8 cellular contexts compared by ENCODE assay signal in genomic region chr18:46071894-46072867, GRCh38. TPM values are rescaled to one million over a fixed set of nuclear protein-coding genes. Genes with fewer than 3 reads are reported as not detected.
DNase-seq lines count a peak whose midpoint lies in the region; ATAC-seq, FAIRE-seq and TF ChIP-seq lines count a peak whose summit lies in the region.

Gene PSTPIP2, minus strand, starts transcription at chr18:46072260. Its CDS starts 72 bp downstream, at chr18:46072188.

- TF ChIP-seq CTCF in AG10803 (conservative IDR thresholded peaks at IDR 0.05; ENCODE audit: low read length), result no peak
- no peak for TF ChIP-seq CTCF in astrocyte of the cerebellum (IDR thresholded peaks at IDR 0.05; ENCODE audit: low read depth, low read length, missing control alignments)

- no peaks in the 10 kb centered on the region for H3K27me3 ChIP-seq in skeletal muscle tissue (ENCODE audit: control insufficient read depth in 3 of 3, insufficient read depth in 3 of 3, low read length in 3 of 3)

- peak; percentile 66 for ATAC-seq in GM19372 (IDR thresholded peaks at IDR 0.05; ENCODE audit: low read depth, unreplicated experiment)
- ATAC-seq in HG03378 (IDR thresholded peaks at IDR 0.05; ENCODE audit: unreplicated experiment), result no peak

- no peak within 1 kb of the TSS for H3K27ac ChIP-seq in skeletal muscle tissue (ENCODE audit: low read depth, low read length)

- H3K4me3 ChIP-seq in AG10803 (ENCODE audit: low read length) (peak within 1 kb of the TSS; percentile 73), astrocyte of the cerebellum (ENCODE audit: low read depth, low read length) (peak within 1 kb of the TSS; percentile 52), iPS-11a (ENCODE audit: low read depth, low read length) (peak within 1 kb of the TSS; percentile 67), skeletal muscle tissue (ENCODE audit: low read length in 3 of 3) (peak within 1 kb of the TSS; percentile 75 to 77 (median 76))

- peak; percentile 55 for DNase-seq in AG10803 (ENCODE audit: low read depth)
- peak; percentile 50 for DNase-seq in HTR-8/SVneo (ENCODE audit: insufficient read length, low spot score)
- DNase-seq in T-helper 22 cell (ENCODE audit: low read depth), result peak; percentile 31
- no peak for DNase-seq in astrocyte of the cerebellum (ENCODE audit: low read depth)

- no peaks in the 10 kb centered on the region for H3K36me3 ChIP-seq in skeletal muscle tissue (ENCODE audit: control insufficient read depth in 3 of 3, insufficient read depth in 3 of 3, low read length in 3 of 3)

- no peaks in the 10 kb centered on the region for H3K9me3 ChIP-seq in skeletal muscle tissue (ENCODE audit: control insufficient read depth in 3 of 3, low read length in 3 of 3)

- in situ Hi-C loops in astrocyte of the cerebellum (cut with HindIII; ENCODE audit: low sequenced_read_pairs), result no loop called here

- H3K4me1 ChIP-seq in skeletal muscle tissue (ENCODE audit: control insufficient read depth in 3 of 3, insufficient read depth in 3 of 3, low read length in 3 of 3), result peaks cover 24 to 28% (median 25%) of the 10 kb centered on the region in 3 donors

- H3K9ac ChIP-seq in skeletal muscle tissue (ENCODE audit: low read depth in 1 of 3, low read length in 3 of 3), result peak within 1 kb of the TSS; percentile 76 to 85 (median 83)

- FAIRE-seq in HTR-8/SVneo (lab: Jason Lieb, UNC), result no peak

RNA-seq across cellular contexts. Expression of gene PSTPIP2, which starts in this region (rescaled TPM):
- 3.1 TPM for total RNA-seq in skeletal muscle tissue
